In genomic region chr7:101216860-101217387, GRCh38 we compare ENCODE assay signal across 8 cellular contexts. TPM values are rescaled to one million over a fixed set of nuclear protein-coding genes. Genes with fewer than 3 reads are reported as not detected.
DNase-seq lines count a peak whose midpoint lies in the region; ATAC-seq and TF ChIP-seq lines count a peak whose summit lies in the region.

No MANE protein-coding gene starts in this region.

- peak overlapping the region; percentile 58 for H3K27ac ChIP-seq in osteoblast (ENCODE audit: low read depth, low read length)

- DNase-seq in RPMI8226 = peak; percentile 31
- DNase-seq in erythroblast (lab: John Stamatoyannopoulos, UW) = peak; percentile 42 to 61
- no peak for DNase-seq in osteoblast (ENCODE audit: insufficient read length, low spot score, missing footprints)
- no peak for DNase-seq in stimulated activated naive CD4-positive, alpha-beta T cell treated with Interleukin-2 at 50 U/mL for 16 hours (lab: John Stamatoyannopoulos, UW)
- DNase-seq in stimulated activated CD4-positive, alpha-beta T cell treated with anti-CD3 and anti-CD28 coated beads, Interleukin-4, amount 100 ng/mL, for 24 hours = no peak
- no peak for DNase-seq in DMS 273 treated with DMSO at 0.1 percent for 48 hours (lab: John Stamatoyannopoulos, UW)

- peak overlapping the region; percentile 91 for H3K4me2 ChIP-seq in osteoblast (ENCODE audit: insufficient read depth, low read length)

- peak overlapping the region; percentile 89 for H3K4me3 ChIP-seq in osteoblast (ENCODE audit: insufficient read depth, low read length)

- no peak for TF ChIP-seq CTCF in osteoblast (IDR thresholded peaks at IDR 0.05; ENCODE audit: extremely low read depth, low read depth, low read length)

- peaks cover 13% of the 10 kb centered on the region for H3K36me3 ChIP-seq in osteoblast (ENCODE audit: insufficient read depth, low read length)

- H3K4me1 ChIP-seq in osteoblast (ENCODE audit: insufficient read depth, low read length) = peaks cover 16% of the 10 kb centered on the region

- TF ChIP-seq POLR2A in erythroblast (IDR thresholded peaks at IDR 0.05; ENCODE audit: low read length) = no peak

- peaks cover 61% of the 10 kb centered on the region for H3K79me2 ChIP-seq in osteoblast (ENCODE audit: insufficient read depth, low read length)

- H3K27me3 ChIP-seq in osteoblast (ENCODE audit: insufficient read depth, low read length) = no peaks in the 10 kb centered on the region

- no peaks in the 10 kb centered on the region for H3K9me3 ChIP-seq in osteoblast (ENCODE audit: low read depth, low read length)

- ATAC-seq in GM18517 (IDR thresholded peaks at IDR 0.05; ENCODE audit: unreplicated experiment) (peak; percentile 4), HG02571 (IDR thresholded peaks at IDR 0.05; ENCODE audit: unreplicated experiment) (peak; percentile 6)

- H2AFZ ChIP-seq in osteoblast (ENCODE audit: low read length) = peak overlapping the region; percentile 79

- H4K20me1 ChIP-seq in osteoblast (ENCODE audit: insufficient read depth, low read length) = peaks cover 3% of the 10 kb centered on the region

RNA-seq across cellular contexts. Expression of gene PLOD3, which starts 0.5 kb away (rescaled TPM):
- total RNA-seq in osteoblast = 78.7 and 81.8 TPM in 2 replicates

RNA-seq across cellular contexts. Expression of gene ZNHIT1, which starts 1.0 kb away (rescaled TPM):
- total RNA-seq in osteoblast = 64.4 and 66.0 TPM in 2 replicates

RNA-seq across cellular contexts. Expression of gene MOGAT3, which starts 16.1 kb away (rescaled TPM):
- total RNA-seq in osteoblast = not detected in 2 replicates

RNA-seq across cellular contexts. Expression of gene CLDN15, which starts 20.7 kb away (rescaled TPM):
- 3.3 and 4.1 TPM in 2 replicates for total RNA-seq in osteoblast

RNA-seq across cellular contexts. Expression of gene FIS1, which starts 28.0 kb away (rescaled TPM):
- total RNA-seq in osteoblast = 118 and 136 TPM in 2 replicates

Comparison
In these comparisons a context has a peak if more than half of its experiments do, and no peak if none do; other contexts are left out.
1. DNase-seq: peak in RPMI8226 (single experiment) and erythroblast (2 of 2); none in osteoblast (single experiment), stimulated activated naive CD4-positive, alpha-beta T cell treated with Interleukin-2 at 50 U/mL for 16 hours (single experiment), stimulated activated CD4-positive, alpha-beta T cell treated with anti-CD3 and anti-CD28 coated beads, Interleukin-4, amount 100 ng/mL, for 24 hours (single experiment) and DMS 273 treated with DMSO at 0.1 percent for 48 hours (single experiment).